ENCODE assay signal across 8 cellular contexts in genomic region chrX:154458116-154458953, GRCh38. TPM values are rescaled to one million over a fixed set of nuclear protein-coding genes. Genes with fewer than 3 reads are reported as not detected.
DNase-seq lines count a peak whose midpoint lies in the region; ATAC-seq, FAIRE-seq and TF ChIP-seq lines count a peak whose summit lies in the region.

Gene PLXNA3, plus strand, starts transcription at chrX:154458281. Its CDS starts 1,903 bp downstream, at chrX:154460184.

- peaks cover 9% of the 10 kb centered on the region for H3K79me2 ChIP-seq in HepG2 (ENCODE audit: insufficient read depth, low read length)

- no peak for TF ChIP-seq EP300 in HepG2 (IDR thresholded peaks at IDR 0.05; ENCODE audit: low read depth in 2 of 2, low read length in 2 of 2)
- no peak for TF ChIP-seq EP300 in HepG2 (CRISPR knock-in tag; IDR thresholded peaks at IDR 0.05; ENCODE audit: borderline replicate concordance)

- H3K9me3 ChIP-seq in HepG2 (ENCODE audit: low read length): no peaks in the 10 kb centered on the region

- peak; percentile 77 for DNase-seq in AG20443 (ENCODE audit: low spot score)
- DNase-seq in HK-2 (ENCODE audit: unreplicated experiment): peak; percentile 57
- DNase-seq in activated CD4-positive, CD25-positive, alpha-beta regulatory T cell (lab: John Stamatoyannopoulos, UW): peak; percentile 12 to 64 (median 48)
- peak; percentile 37 for DNase-seq in choroid plexus epithelial cell (ENCODE audit: low read depth)
- DNase-seq in HepG2 (ENCODE audit: low spot score): no peak
- peak; percentile 46 to 66 for DNase-seq in stimulated activated CD4-positive, alpha-beta T cell treated with anti-CD3 and anti-CD28 coated beads, Interleukin-4, amount 100 ng/mL, for 4 hours

- TF ChIP-seq RAD21 in HepG2 (CRISPR knock-in tag; IDR thresholded peaks at IDR 0.05): no peak

- no peaks in the 10 kb centered on the region for H4K20me1 ChIP-seq in HepG2 (ENCODE audit: insufficient read depth, low read length)

- peaks cover 0 to 4% of the 10 kb centered on the region in 2 experiments; a peak in 3 of 5 replicates for H3K36me3 ChIP-seq in HepG2 (replicated peaks in 1 of 2; ENCODE audit: control insufficient read depth in 1 of 2, insufficient read depth in 2 of 2, low read length in 2 of 2)

- H3K27me3 ChIP-seq in HepG2 (ENCODE audit: control insufficient read depth in 1 of 2, insufficient read depth in 2 of 2, low read length in 2 of 2): no peaks in the 10 kb centered on the region

- TSS peak; percentile 78 for BruUV-seq in HepG2 (replicated peaks; lab: Mats Ljungman, UMichigan)

- TF ChIP-seq CTCF in choroid plexus epithelial cell (conservative IDR thresholded peaks at IDR 0.05; ENCODE audit: low read depth, low read length) (no peak), HepG2 (CRISPR knock-in tag; IDR thresholded peaks at IDR 0.05) (no peak)

- in situ Hi-C loops in HepG2 (cut with HindIII; ENCODE audit: extremely low pct_ligation_motif_present, low pct_unique_long_range_greater_than_20kb): no loop called here

- ATAC-seq in GM19324 (IDR thresholded peaks at IDR 0.05; ENCODE audit: low FRiP score, unreplicated experiment) (peak; percentile 67), HepG2 (peak; percentile 63), GM18873 (IDR thresholded peaks at IDR 0.05; ENCODE audit: low FRiP score, unreplicated experiment) (no peak)

- H3K4me1 ChIP-seq in HepG2 (ENCODE audit: insufficient read depth, low read length): 0 out of 2 replicates have a peak, but pooled peaks cover 4% of the 10 kb centered on the region

- no peak within 1 kb of the TSS for H2AFZ ChIP-seq in HepG2 (ENCODE audit: low read length)

- H3K9ac ChIP-seq in HepG2 (ENCODE audit: insufficient read depth, low read depth, low read length): peak within 1 kb of the TSS; percentile 74

- no peak for FAIRE-seq in HepG2 (lab: Jason Lieb, UNC)

- CTCF ChIA-PET in HepG2 (lab: Yijun Ruan, JAX; ENCODE audit: low intra/inter-chr PET ratio, low total read pairs): no interaction called here

- intact Hi-C loops in HepG2 (cut with micrococcal nuclease; ENCODE audit: unreplicated experiment): no loop called here

- POLR2A ChIA-PET in HepG2 (lab: Yijun Ruan, JAX): interaction anchor here (0.7 to 1.6 kb wide), 8 partner anchors 20 to 69 kb away, joined by 3 to 6 read pairs (median 4); partner anchors contain the start of genes ATP6AP1, LAGE3, RPL10 and SLC10A3

- H3K4me2 ChIP-seq in HepG2 (ENCODE audit: low read depth, low read length): peak within 1 kb of the TSS; percentile 73

- WGBS in HepG2 (ENCODE audit: low lambda C conversion rate): no CpG with 5 or more reads among the region's 88 CpGs

- no peak within 1 kb of the TSS for H3K27ac ChIP-seq in HepG2 (ENCODE audit: extremely low read length, insufficient read depth, low read length)

- H3K4me3 ChIP-seq in choroid plexus epithelial cell (ENCODE audit: low read depth, low read length) (peak within 1 kb of the TSS; percentile 70), HepG2 (replicated peaks in 1 of 3; ENCODE audit: insufficient read depth in 1 of 3, low read depth in 2 of 3, low read length in 3 of 3) (peak within 1 kb of the TSS; percentile 60 to 87 (median 79))

- peak in 1 of 2 experiments; percentile 13; a peak in 1 of 4 replicates for TF ChIP-seq POLR2A in HepG2 (IDR thresholded peaks at IDR 0.05; ENCODE audit: insufficient read depth in 1 of 2, low read depth in 2 of 2, low read length in 2 of 2)

TF ChIP-seq in HepG2, 621 proteins besides CTCF, POLR2A, EP300 and RAD21 (continues in another document):
- TF ChIP-seq ZNF790 (CRISPR knock-in tag; IDR thresholded peaks at IDR 0.05; ENCODE audit: borderline replicate concordance): no peak
- TF ChIP-seq NRL (CRISPR knock-in tag; IDR thresholded peaks at IDR 0.05; ENCODE audit: borderline replicate concordance): no peak
- TF ChIP-seq ZNF709 (CRISPR knock-in tag; IDR thresholded peaks at IDR 0.05): no peak
- no peak for TF ChIP-seq ZNF614 (CRISPR knock-in tag; IDR thresholded peaks at IDR 0.05; ENCODE audit: borderline replicate concordance)
- no peak for TF ChIP-seq ZNF30 (CRISPR knock-in tag; IDR thresholded peaks at IDR 0.05)
- TF ChIP-seq ARNT2 (CRISPR knock-in tag; IDR thresholded peaks at IDR 0.05; ENCODE audit: low read depth): no peak
- no peak for TF ChIP-seq GATA4 (IDR thresholded peaks at IDR 0.05; ENCODE audit: borderline replicate concordance, low read depth)
- no peak for TF ChIP-seq ZNF615 (CRISPR knock-in tag; IDR thresholded peaks at IDR 0.05; ENCODE audit: borderline replicate concordance)
- TF ChIP-seq PRDM10 (CRISPR knock-in tag; IDR thresholded peaks at IDR 0.05; ENCODE audit: low read depth): peak; percentile 94
- no peak for TF ChIP-seq MAFK (conservative IDR thresholded peaks at IDR 0.05 in 1 of 2, IDR thresholded peaks at IDR 0.05 in 1 of 2; ENCODE audit: low read length in 2 of 2)
- peak; percentile 31; the same call in 1 of the 2 replicates for TF ChIP-seq PHF8 (CRISPR knock-in tag; IDR thresholded peaks at IDR 0.05)
- no peak for TF ChIP-seq ZNF589 (CRISPR knock-in tag; conservative IDR thresholded peaks at IDR 0.05)
- no peak for TF ChIP-seq ZNF431 (CRISPR knock-in tag; IDR thresholded peaks at IDR 0.05; ENCODE audit: borderline replicate concordance, low read depth)
- TF ChIP-seq ZFP1 (CRISPR knock-in tag; IDR thresholded peaks at IDR 0.05): no peak
- peak; percentile 68 for TF ChIP-seq POLR2G (IDR thresholded peaks at IDR 0.05; ENCODE audit: low read depth, low read length)
- TF ChIP-seq ONECUT2 (CRISPR knock-in tag; IDR thresholded peaks at IDR 0.05): no peak
- TF ChIP-seq IKZF4 (CRISPR knock-in tag; IDR thresholded peaks at IDR 0.05; ENCODE audit: borderline replicate concordance, low read depth, not compliant biosample characterization): no peak
- TF ChIP-seq ZBTB14 (CRISPR knock-in tag; IDR thresholded peaks at IDR 0.05): peak; percentile 19; the same call in 1 of the 2 replicates

RNA-seq across cellular contexts. Expression of gene PLXNA3, which starts in this region (rescaled TPM):
- 0.90 and 5.8 TPM in 2 replicates for total RNA-seq in HepG2 (2016; rRNA removed; fragmentation: Illumina TruSeq; extraction: Trizol)
- 1.4 and 2.4 TPM in 2 replicates for total RNA-seq in HepG2 (2016; cell fraction: cytosol; rRNA removed; fragmentation: Illumina TruSeq; extraction: Trizol; ENCODE audit: low read depth)
- 1.5 and 4.7 TPM in 2 replicates for total RNA-seq in HepG2 (2016; cell fraction: insoluble cytoplasmic fraction; rRNA removed; fragmentation: Illumina TruSeq; extraction: Trizol)
- 1.5 and 2.0 TPM in 2 replicates for total RNA-seq in HepG2 (2016; cell fraction: membrane; rRNA removed; fragmentation: Illumina TruSeq; extraction: Trizol)
- 5.8 and 9.4 TPM in 2 replicates for total RNA-seq in HepG2 (2016; cell fraction: nucleus; rRNA removed; fragmentation: Illumina TruSeq; extraction: Trizol)
- polyA plus RNA-seq in HepG2 (2011; rRNA removed): 20.6 and 26.3 TPM in 2 replicates
- polyA plus RNA-seq in HepG2 (2011; cell fraction: cytosol; rRNA removed): 5.3 and 6.9 TPM in 2 replicates
- polyA plus RNA-seq in HepG2 (2011; cell fraction: nucleus; rRNA removed): 197 and 290 TPM in 2 replicates
- polyA plus RNA-seq in HepG2 (2012): 15.1 and 20.7 TPM in 2 replicates
- polyA plus RNA-seq in HepG2 (2016; cell fraction: cytosol; fragmentation: Illumina TruSeq; extraction: Trizol; ENCODE audit: low read depth): 0.36 and 0.64 TPM in 2 replicates
- polyA plus RNA-seq in HepG2 (2016; cell fraction: insoluble cytoplasmic fraction; fragmentation: Illumina TruSeq; extraction: Trizol; ENCODE audit: low read depth): 2.1 and 4.1 TPM in 2 replicates
- 1.6 and 2.6 TPM in 2 replicates for polyA plus RNA-seq in HepG2 (2016; cell fraction: membrane; fragmentation: Illumina TruSeq; extraction: Trizol; ENCODE audit: low read depth)
- 56.9 and 70.7 TPM in 2 replicates for polyA plus RNA-seq in HepG2 (2016; cell fraction: nucleus; fragmentation: Illumina TruSeq; extraction: Trizol; ENCODE audit: insufficient read depth, low read depth)
- polyA minus RNA-seq in HepG2 (2011; rRNA and poly(A)+ RNA removed; ENCODE audit: low replicate concordance): 13.0 and 37.1 TPM in 2 replicates
- polyA minus RNA-seq in HepG2 (2011; cell fraction: cytosol; rRNA and poly(A)+ RNA removed): 7.5 and 14.2 TPM in 2 replicates
- 36.8 and 42.5 TPM in 2 replicates for polyA minus RNA-seq in HepG2 (2011; cell fraction: nucleus; rRNA and poly(A)+ RNA removed)
